19 cellular contexts compared by ENCODE assay signal in the genomic region with DNA sequence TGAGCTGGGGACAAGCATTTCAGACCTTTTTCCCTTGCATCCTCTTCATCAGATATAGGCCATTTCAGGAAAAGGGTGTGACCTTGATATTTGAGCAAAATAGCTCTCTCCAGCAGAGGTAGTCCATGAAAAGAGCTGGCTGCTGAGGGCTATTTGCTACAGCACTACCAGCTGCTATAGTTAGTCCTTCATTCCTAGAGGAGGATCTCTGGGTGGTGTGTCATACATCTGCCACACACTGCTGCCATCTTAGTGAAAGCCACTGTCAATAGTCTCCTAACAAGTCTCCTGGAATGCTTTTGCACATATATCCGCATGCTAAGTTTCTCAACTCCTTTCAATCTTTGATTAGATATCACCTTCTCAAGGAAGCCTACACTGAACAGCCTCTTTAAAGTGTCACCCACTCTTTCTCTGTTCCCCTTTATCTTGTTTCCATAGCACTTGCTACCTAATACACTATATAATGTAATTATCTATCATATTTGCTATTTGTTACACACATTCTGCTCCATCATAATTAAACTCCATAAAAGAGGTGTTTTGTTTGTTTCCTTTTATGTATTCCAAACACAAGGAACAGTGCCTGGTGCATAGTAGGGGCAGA.
DNase-seq lines count a peak whose midpoint lies in the region; ATAC-seq and TF ChIP-seq lines count a peak whose summit lies in the region.
"Had no signal": no experiment of that assay in that cellular context is flagged by ENCODE, and none has a peak within 500 bp of the region (broad histone marks: within the 10 kb centered on the region; RNA-seq: fewer than 3 reads in every experiment).

No MANE protein-coding gene starts in this region.

- no peak overlapping the region for H3K4me3 ChIP-seq in CD4-positive, alpha-beta memory T cell (ENCODE audit: low read length in 2 of 2)

- H3K27ac Mint-ChIP-seq in T-helper 17 cell: peak overlapping the region; percentile 27
- no peak overlapping the region for H3K27ac Mint-ChIP-seq in activated T-cell treated with anti-CD3 and anti-CD28 coated beads, Interleukin-2, amount 50 U/mL, for 24 hours
- H3K27ac Mint-ChIP-seq in CD4-positive, alpha-beta memory T cell: peak overlapping the region in 1 of 7 donors; percentile 1
- H3K27ac Mint-ChIP-seq: CD14-positive monocyte; T-helper 2 cell treated with Interferon-gamma antibody and Interleukin-4, amounts not matched to agents 5 μg/mL and 100 μg/mL, for 36 hours had no signal

- no peaks in the 10 kb centered on the region for H3K9me3 ChIP-seq in T-helper 17 cell (ENCODE audit: control insufficient read depth, low read length, poor library complexity, severe bottlenecking)
- H3K9me3 ChIP-seq in CD4-positive, alpha-beta memory T cell (ENCODE audit: control insufficient read depth in 1 of 2, low read length in 2 of 2): no peaks in the 10 kb centered on the region

- CTCF ChIA-PET in CD4-positive, alpha-beta memory T cell (lab: Charles Lee; ENCODE audit: partially characterized antibody): no interaction called here

- peaks cover 7% of the 10 kb centered on the region for H3K4me1 Mint-ChIP-seq in T-helper 17 cell
- no peaks in the 10 kb centered on the region for H3K4me1 Mint-ChIP-seq in activated T-cell treated with anti-CD3 and anti-CD28 coated beads, Interleukin-2, amount 50 U/mL, for 24 hours (ENCODE audit: low read depth)
- peaks cover 0 to 1% (median 0%) of the 10 kb centered on the region in 4 donors for H3K4me1 Mint-ChIP-seq in CD4-positive, alpha-beta memory T cell

- DNase-seq in T-helper 17 cell: no peak
- no peak for DNase-seq in activated T-cell treated with anti-CD3 and anti-CD28 coated beads, Interleukin-2, amount 50 U/mL, for 24 hours
- DNase-seq in retina: no peak
- no peak for DNase-seq in CD4-positive, alpha-beta memory T cell
- DNase-seq: ACHN, AML-193, COR-L47, NCI-H1417, NCI-H187, NCI-H2107, NCI-H2227 treated with DMSO at 0.1 percent for 48 hours, NCI-H510A treated with DMSO at 0.1 percent for 48 hours, NCI-H774 had no signal

- no peak overlapping the region for H3K27ac ChIP-seq in CD4-positive, alpha-beta memory T cell (ENCODE audit: low read depth, low read length)

- H3K9me3 Mint-ChIP-seq in activated T-cell treated with anti-CD3 and anti-CD28 coated beads, Interleukin-2, amount 50 U/mL, for 24 hours: no peaks in the 10 kb centered on the region
- peaks cover 0 to under 1% (median 0%) of the 10 kb centered on the region in 8 donors for H3K9me3 Mint-ChIP-seq in CD4-positive, alpha-beta memory T cell

- H3K36me3 Mint-ChIP-seq in T-helper 17 cell (ENCODE audit: low read depth): peaks cover 15% of the 10 kb centered on the region
- H3K36me3 Mint-ChIP-seq in activated T-cell treated with anti-CD3 and anti-CD28 coated beads, Interleukin-2, amount 50 U/mL, for 24 hours (ENCODE audit: low read depth): no peaks in the 10 kb centered on the region
- peaks cover under 1 to 4% of the 10 kb centered on the region in 2 donors for H3K36me3 Mint-ChIP-seq in CD4-positive, alpha-beta memory T cell
- H3K36me3 Mint-ChIP-seq: CD14-positive monocyte had no signal

- H3K27me3 Mint-ChIP-seq in T-helper 17 cell: no peaks in the 10 kb centered on the region
- no peaks in the 10 kb centered on the region for H3K27me3 Mint-ChIP-seq in activated T-cell treated with anti-CD3 and anti-CD28 coated beads, Interleukin-2, amount 50 U/mL, for 24 hours
- H3K27me3 Mint-ChIP-seq in CD4-positive, alpha-beta memory T cell: no peaks in the 10 kb centered on the region

- POLR2A ChIA-PET in CD4-positive, alpha-beta memory T cell (lab: Charles Lee; ENCODE audit: partially characterized antibody): no interaction called here

- no peaks in the 10 kb centered on the region for H3K4me1 ChIP-seq in CD4-positive, alpha-beta memory T cell (ENCODE audit: insufficient read depth, low read length)

- ATAC-seq in GM18868 (IDR thresholded peaks at IDR 0.05; ENCODE audit: unreplicated experiment): peak; percentile 68
- ATAC-seq in HG02938 (IDR thresholded peaks at IDR 0.05; ENCODE audit: unreplicated experiment): peak; percentile 85
- no peak for ATAC-seq in T-helper 17 cell
- ATAC-seq in SK-N-SH treated with all-trans-retinoic acid at 6 μM for 48 hours: no peak
- ATAC-seq: Right ventricle myocardium inferior had no signal

- no peaks in the 10 kb centered on the region for H3K36me3 ChIP-seq in CD4-positive, alpha-beta memory T cell (ENCODE audit: insufficient read depth, low read length)

- H3K4me3 Mint-ChIP-seq in T-helper 17 cell: no peak overlapping the region
- no peak overlapping the region for H3K4me3 Mint-ChIP-seq in activated T-cell treated with anti-CD3 and anti-CD28 coated beads, Interleukin-2, amount 50 U/mL, for 24 hours
- no peak overlapping the region for H3K4me3 Mint-ChIP-seq in CD4-positive, alpha-beta memory T cell
- H3K4me3 Mint-ChIP-seq: CD14-positive monocyte; T-helper 2 cell treated with Interferon-gamma antibody and Interleukin-4, amounts not matched to agents 5 μg/mL and 100 μg/mL, for 36 hours had no signal

- H3K27me3 ChIP-seq in CD4-positive, alpha-beta memory T cell (ENCODE audit: insufficient read depth, low read length): no peaks in the 10 kb centered on the region

- intact Hi-C loops in CD4-positive, alpha-beta memory T cell (cut with micrococcal nuclease): no loop called here

TF ChIP-seq in SK-N-SH treated with all-trans-retinoic acid at 6 μM for 48 hours, 23 proteins besides CTCF, POLR2A, EP300 and RAD21 (continues in another document):
- TF ChIP-seq, protein P1, sequence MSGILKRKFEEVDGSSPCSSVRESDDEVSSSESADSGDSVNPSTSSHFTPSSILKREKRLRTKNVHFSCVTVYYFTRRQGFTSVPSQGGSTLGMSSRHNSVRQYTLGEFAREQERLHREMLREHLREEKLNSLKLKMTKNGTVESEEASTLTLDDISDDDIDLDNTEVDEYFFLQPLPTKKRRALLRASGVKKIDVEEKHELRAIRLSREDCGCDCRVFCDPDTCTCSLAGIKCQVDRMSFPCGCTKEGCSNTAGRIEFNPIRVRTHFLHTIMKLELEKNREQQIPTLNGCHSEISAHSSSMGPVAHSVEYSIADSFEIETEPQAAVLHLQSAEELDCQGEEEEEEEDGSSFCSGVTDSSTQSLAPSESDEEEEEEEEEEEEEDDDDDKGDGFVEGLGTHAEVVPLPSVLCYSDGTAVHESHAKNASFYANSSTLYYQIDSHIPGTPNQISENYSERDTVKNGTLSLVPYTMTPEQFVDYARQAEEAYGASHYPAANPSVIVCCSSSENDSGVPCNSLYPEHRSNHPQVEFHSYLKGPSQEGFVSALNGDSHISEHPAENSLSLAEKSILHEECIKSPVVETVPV (CRISPR knock-in tag; IDR thresholded peaks at IDR 0.05): no peak
- TF ChIP-seq ZFP30 (CRISPR knock-in tag; IDR thresholded peaks at IDR 0.05): no peak
- TF ChIP-seq POU6F1 (CRISPR knock-in tag; IDR thresholded peaks at IDR 0.05; ENCODE audit: borderline replicate concordance, low read depth): no peak
- no peak for TF ChIP-seq SNAI2 (CRISPR knock-in tag; IDR thresholded peaks at IDR 0.05)
- no peak for TF ChIP-seq ESRRG (CRISPR knock-in tag; IDR thresholded peaks at IDR 0.05)
- no peak for TF ChIP-seq ARNTL (CRISPR knock-in tag; IDR thresholded peaks at IDR 0.05; ENCODE audit: borderline replicate concordance, low read depth)
- TF ChIP-seq BACH2 (CRISPR knock-in tag; IDR thresholded peaks at IDR 0.05; ENCODE audit: borderline replicate concordance): no peak
- no peak for TF ChIP-seq TCF4 (CRISPR knock-in tag; IDR thresholded peaks at IDR 0.05; ENCODE audit: borderline replicate concordance)
- no peak for TF ChIP-seq CSDC2 (CRISPR knock-in tag; IDR thresholded peaks at IDR 0.05)
- no peak for TF ChIP-seq TOX (CRISPR knock-in tag; IDR thresholded peaks at IDR 0.05; ENCODE audit: borderline replicate concordance)
- TF ChIP-seq ZC3H10 (CRISPR knock-in tag; IDR thresholded peaks at IDR 0.05): no peak
- TF ChIP-seq ZNF8 (CRISPR knock-in tag; IDR thresholded peaks at IDR 0.05): no peak
- TF ChIP-seq PATZ1 (CRISPR knock-in tag; IDR thresholded peaks at IDR 0.05; ENCODE audit: borderline replicate concordance): no peak

Comparison
In these comparisons a context has a peak if more than half of its experiments do, and no peak if none do; other contexts are left out.
1. ATAC-seq: peak in GM18868 (single experiment) and HG02938 (single experiment); none in T-helper 17 cell (single experiment) and SK-N-SH treated with all-trans-retinoic acid at 6 μM for 48 hours (single experiment).